ENCODE assay signal across 12 cellular contexts in genomic region chr9:101536938-101537337, GRCh38. TPM values are rescaled to one million over a fixed set of nuclear protein-coding genes. Genes with fewer than 3 reads are reported as not detected.
A peak's percentile ranks its signal among the peaks of the same experiment; 100 is the strongest.
DNase-seq lines count a peak whose midpoint lies in the region; ATAC-seq, FAIRE-seq and TF ChIP-seq lines count a peak whose summit lies in the region.
"Had no signal": no experiment of that assay in that cellular context is flagged by ENCODE, and none has a peak within 500 bp of the region (broad histone marks: within the 10 kb centered on the region; RNA-seq: fewer than 3 reads in every experiment).

No MANE protein-coding gene starts in this region.

- H3K9ac ChIP-seq in astrocyte (ENCODE audit: low read length): no peak overlapping the region

- H3K27ac Mint-ChIP-seq in astrocyte (ENCODE audit: unreplicated experiment): no peak overlapping the region
- H3K27ac Mint-ChIP-seq: T-helper 2 cell treated with Interferon-gamma antibody and Interleukin-4, amounts not matched to agents 5 μg/mL and 100 μg/mL, for 36 hours had no signal

- no peak overlapping the region for H2AFZ ChIP-seq in astrocyte (ENCODE audit: low read depth, low read length)

- no peak for TF ChIP-seq CTCF in astrocyte (IDR thresholded peaks at IDR 0.05; ENCODE audit: insufficient read depth, low read depth, low read length)

- H3K27ac ChIP-seq in astrocyte (ENCODE audit: low read depth, low read length): no peak overlapping the region

- H4K20me1 ChIP-seq in astrocyte (ENCODE audit: insufficient read depth, low read length): peaks cover 32% of the 10 kb centered on the region

- peaks cover 8% of the 10 kb centered on the region for H3K36me3 ChIP-seq in astrocyte (ENCODE audit: insufficient read depth, low read length)

- H3K79me2 ChIP-seq in astrocyte (ENCODE audit: insufficient read depth, low read length): peaks cover 45% of the 10 kb centered on the region

- H3K4me1 Mint-ChIP-seq in astrocyte (ENCODE audit: low read depth, unreplicated experiment): peaks cover 8% of the 10 kb centered on the region

- H3K36me3 Mint-ChIP-seq in astrocyte (ENCODE audit: low read depth, unreplicated experiment): peaks cover 12% of the 10 kb centered on the region

- H3K27me3 Mint-ChIP-seq in astrocyte (ENCODE audit: low read depth, unreplicated experiment): no peaks in the 10 kb centered on the region

- H3K4me3 ChIP-seq in astrocyte (ENCODE audit: insufficient read depth, low read depth, low read length): no peak overlapping the region

- no peak overlapping the region for H3K4me3 Mint-ChIP-seq in astrocyte (ENCODE audit: unreplicated experiment)
- H3K4me3 Mint-ChIP-seq: T-helper 2 cell treated with Interferon-gamma antibody and Interleukin-4, amounts not matched to agents 5 μg/mL and 100 μg/mL, for 36 hours had no signal

- H3K4me1 ChIP-seq in astrocyte (ENCODE audit: insufficient read depth, low read length): peaks cover 4% of the 10 kb centered on the region

- FAIRE-seq in astrocyte (lab: Jason Lieb, UNC): no peak
- FAIRE-seq: endometrium had no signal

- in situ Hi-C loops in KBM-7 (cut with MboI; ENCODE audit: low pct_unique_long_range_greater_than_20kb, low sequenced_read_pairs): no loop called here

- peaks cover 2% of the 10 kb centered on the region for H3K9me3 Mint-ChIP-seq in astrocyte (ENCODE audit: unreplicated experiment)
- H3K9me3 Mint-ChIP-seq: T-helper 2 cell treated with Interferon-gamma antibody and Interleukin-4, amounts not matched to agents 5 μg/mL and 100 μg/mL, for 36 hours had no signal

- no peaks in the 10 kb centered on the region for H3K9me3 ChIP-seq in astrocyte (ENCODE audit: insufficient read depth, low read depth, low read length)

- ATAC-seq in GM21529 (IDR thresholded peaks at IDR 0.05; ENCODE audit: unreplicated experiment) (no peak), HG03520 (IDR thresholded peaks at IDR 0.05; ENCODE audit: unreplicated experiment) (no peak), HG03097 (IDR thresholded peaks at IDR 0.05; ENCODE audit: low FRiP score, unreplicated experiment) (no peak)
- ATAC-seq: left colon had no signal

- DNase-seq in ELR (ENCODE audit: low read depth) (peak; percentile 47), KBM-7 (peak; percentile 18), astrocyte (ENCODE audit: low read depth) (peak; percentile 10), left kidney (ENCODE audit: low read depth, low spot score) (peak; percentile 81)
- DNase-seq: activated gamma-delta T cell, NCI-H446 treated with DMSO at 0.1 percent for 48 hours had no signal

- no peaks in the 10 kb centered on the region for H3K27me3 ChIP-seq in astrocyte (ENCODE audit: insufficient read depth, low read length)

- no peak overlapping the region for H3K4me2 ChIP-seq in astrocyte (ENCODE audit: low read length)

RNA-seq across cellular contexts. Expression of gene RNF20, which starts 3.3 kb away (rescaled TPM):
- 42.8 and 50.5 TPM in 2 replicates for total RNA-seq in astrocyte

RNA-seq across cellular contexts. Expression of gene PPP3R2, which starts 57.8 kb away (rescaled TPM):
- total RNA-seq in astrocyte: not detected in 2 replicates

Comparison
In these comparisons a context has a peak if more than half of its experiments do, and no peak if none do; other contexts are left out.
1. DNase-seq: peak in every context shown above with its lines; median percentile 81 in left kidney; 47 in ELR; 18 in KBM-7; 10 in astrocyte.